In the genomic region with DNA sequence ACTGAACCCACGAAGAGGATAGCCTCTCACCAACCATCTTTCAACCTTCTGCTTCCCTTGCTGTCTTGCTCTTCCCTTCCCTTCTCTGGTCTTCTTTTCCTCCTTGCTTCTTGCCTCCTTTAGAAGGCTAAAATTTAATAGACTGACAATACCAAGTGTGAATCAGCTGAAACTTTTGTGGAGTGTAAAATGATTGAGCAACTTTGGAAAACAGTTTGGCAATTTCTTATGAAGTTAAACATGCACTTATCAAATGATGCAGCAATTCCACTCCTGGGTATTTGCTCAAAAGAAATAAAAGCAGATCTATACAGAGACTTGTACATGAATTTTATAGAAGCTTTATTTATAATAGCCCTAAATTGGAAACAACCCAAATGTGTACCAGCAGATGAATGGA, we compare ENCODE assay signal across 15 cellular contexts. TPM values are rescaled to one million over a fixed set of nuclear protein-coding genes. Genes with fewer than 3 reads are reported as not detected.
DNase-seq lines count a peak whose midpoint lies in the region; TF ChIP-seq lines count a peak whose summit lies in the region.
"Had no signal": no experiment of that assay in that cellular context is flagged by ENCODE, and none has a peak within 500 bp of the region (broad histone marks: within the 10 kb centered on the region; RNA-seq: fewer than 3 reads in every experiment).

No MANE protein-coding gene starts in this region.

- POLR2A ChIA-PET in HEK293 (lab: Yijun Ruan, JAX), result no interaction called here

- peaks cover 3% of the 10 kb centered on the region for H3K27me3 ChIP-seq in adipocyte (replicated peaks; ENCODE audit: control insufficient read depth, insufficient read depth, low read length)
- H3K27me3 ChIP-seq in right atrium auricular region, result no peaks in the 10 kb centered on the region

- TF ChIP-seq CTCF in HEK293 (tag by site-specific recombination; IDR thresholded peaks at IDR 0.05), result no peak
- TF ChIP-seq CTCF in right atrium auricular region (IDR thresholded peaks at IDR 0.05), result no peak
- no peak for TF ChIP-seq CTCF in GM20000 (IDR thresholded peaks at IDR 0.05; ENCODE audit: extremely low read depth, missing control alignments)

- H3K4me3 ChIP-seq in HEK293 (ENCODE audit: low read depth, low read length) (no peak overlapping the region), adipocyte (ENCODE audit: low read length) (no peak overlapping the region), right atrium auricular region (no peak overlapping the region)

- H3K9me3 ChIP-seq in HEK293 (ENCODE audit: control insufficient read depth, insufficient read depth, low read depth, low read length), result no peaks in the 10 kb centered on the region
- H3K9me3 ChIP-seq in adipocyte (ENCODE audit: control insufficient read depth, low read length), result peaks cover 14% of the 10 kb centered on the region
- no peaks in the 10 kb centered on the region for H3K9me3 ChIP-seq in right atrium auricular region

- peak; percentile 36 for DNase-seq in adipocyte (ENCODE audit: low read depth)
- peak; percentile 24 for DNase-seq in fibroblast of gingiva (ENCODE audit: low read depth)
- peak; percentile 80 for DNase-seq in renal cortical epithelial cell (ENCODE audit: low read depth)
- DNase-seq in right atrium auricular region (ENCODE audit: low spot score), result no peak
- no peak for DNase-seq in AG20443 (ENCODE audit: low spot score)
- no peak for DNase-seq in GM20000 (ENCODE audit: low spot score)
- DNase-seq: CD4-positive, alpha-beta memory T cell; DMS79; HCEC 1CT; KG1; NCI-H1105 treated with DMSO at 0.1 percent for 48 hours; NCI-H1694 treated with DMSO at 0.1 percent for 48 hours; NCI-H526 treated with DMSO at 0.1 percent for 48 hours; SHP77 had no signal

- H3K27ac ChIP-seq in HEK293 (ENCODE audit: extremely low read depth, low read depth, low read length) (no peak overlapping the region), right atrium auricular region (no peak overlapping the region)

- H3K4me1 ChIP-seq in HEK293 (ENCODE audit: control insufficient read depth, insufficient read depth, low read length) (no peaks in the 10 kb centered on the region), adipocyte (ENCODE audit: control insufficient read depth, insufficient read depth, low read length) (no peaks in the 10 kb centered on the region), right atrium auricular region (no peaks in the 10 kb centered on the region)

- H3K9ac ChIP-seq in adipocyte (ENCODE audit: low read length), result no peak overlapping the region

- CTCF ChIA-PET in HEK293 (lab: Yijun Ruan, JAX), result interaction anchor here (0.6 to 10.0 kb wide), 3 partner anchors 7 to 106 kb away, joined by 3 to 98 read pairs (median 4); no protein-coding TSS in a partner anchor

- no peaks in the 10 kb centered on the region for H3K36me3 ChIP-seq in HEK293 (ENCODE audit: control insufficient read depth in 2 of 2, insufficient read depth in 1 of 2, low read length in 2 of 2)
- no peaks in the 10 kb centered on the region for H3K36me3 ChIP-seq in adipocyte (ENCODE audit: control insufficient read depth, insufficient read depth, low read length, severe bottlenecking)
- no peaks in the 10 kb centered on the region for H3K36me3 ChIP-seq in right atrium auricular region

TF ChIP-seq in HEK293, 187 proteins besides CTCF, POLR2A, EP300 and RAD21:
- TF ChIP-seq, protein P1, sequence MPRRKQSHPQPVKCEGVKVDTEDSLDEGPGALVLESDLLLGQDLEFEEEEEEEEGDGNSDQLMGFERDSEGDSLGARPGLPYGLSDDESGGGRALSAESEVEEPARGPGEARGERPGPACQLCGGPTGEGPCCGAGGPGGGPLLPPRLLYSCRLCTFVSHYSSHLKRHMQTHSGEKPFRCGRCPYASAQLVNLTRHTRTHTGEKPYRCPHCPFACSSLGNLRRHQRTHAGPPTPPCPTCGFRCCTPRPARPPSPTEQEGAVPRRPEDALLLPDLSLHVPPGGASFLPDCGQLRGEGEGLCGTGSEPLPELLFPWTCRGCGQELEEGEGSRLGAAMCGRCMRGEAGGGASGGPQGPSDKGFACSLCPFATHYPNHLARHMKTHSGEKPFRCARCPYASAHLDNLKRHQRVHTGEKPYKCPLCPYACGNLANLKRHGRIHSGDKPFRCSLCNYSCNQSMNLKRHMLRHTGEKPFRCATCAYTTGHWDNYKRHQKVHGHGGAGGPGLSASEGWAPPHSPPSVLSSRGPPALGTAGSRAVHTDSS (tag by site-specific recombination; IDR thresholded peaks at IDR 0.05), result no peak
- TF ChIP-seq ZNF140 (tag by site-specific recombination; IDR thresholded peaks at IDR 0.05) (peak; percentile 37), ZNF558 (tag by site-specific recombination; IDR thresholded peaks at IDR 0.05) (no peak)

RNA-seq across cellular contexts. Expression of a gene that starts 3.3 kb away (rescaled TPM):
- 0.05 and 2.4 TPM in 2 replicates for total RNA-seq in renal cortical epithelial cell
- not detected for total RNA-seq in right atrium auricular region
- total RNA-seq: CD4-positive, alpha-beta memory T cell had no signal

RNA-seq across cellular contexts. Expression of a gene that starts 20.2 kb away (rescaled TPM):
- total RNA-seq in renal cortical epithelial cell, result 48.3 TPM in 1 of 2 replicates, not detected in the other
- total RNA-seq in right atrium auricular region, result not detected
- total RNA-seq: CD4-positive, alpha-beta memory T cell had no signal

RNA-seq across cellular contexts. Expression of a gene that starts 38.1 kb away (rescaled TPM):
- total RNA-seq in renal cortical epithelial cell (124 and 2,408 TPM in 2 replicates), right atrium auricular region (10 to 100 TPM; 14.7 to 58.4 TPM)
- total RNA-seq: CD4-positive, alpha-beta memory T cell had no signal

RNA-seq across cellular contexts. Expression of a gene that starts 50.0 kb away (rescaled TPM):
- not detected in 2 replicates for total RNA-seq in renal cortical epithelial cell
- total RNA-seq in right atrium auricular region, result not detected
- total RNA-seq: CD4-positive, alpha-beta memory T cell had no signal

Comparison
In these comparisons a context has a peak if more than half of its experiments do, and no peak if none do; other contexts are left out.
1. DNase-seq: peak in adipocyte (single experiment), fibroblast of gingiva (single experiment) and renal cortical epithelial cell (single experiment); none in right atrium auricular region (single experiment), AG20443 (single experiment) and GM20000 (single experiment).